Comparison of ENCODE assay signal across 1 cellular context in the genomic region with DNA sequence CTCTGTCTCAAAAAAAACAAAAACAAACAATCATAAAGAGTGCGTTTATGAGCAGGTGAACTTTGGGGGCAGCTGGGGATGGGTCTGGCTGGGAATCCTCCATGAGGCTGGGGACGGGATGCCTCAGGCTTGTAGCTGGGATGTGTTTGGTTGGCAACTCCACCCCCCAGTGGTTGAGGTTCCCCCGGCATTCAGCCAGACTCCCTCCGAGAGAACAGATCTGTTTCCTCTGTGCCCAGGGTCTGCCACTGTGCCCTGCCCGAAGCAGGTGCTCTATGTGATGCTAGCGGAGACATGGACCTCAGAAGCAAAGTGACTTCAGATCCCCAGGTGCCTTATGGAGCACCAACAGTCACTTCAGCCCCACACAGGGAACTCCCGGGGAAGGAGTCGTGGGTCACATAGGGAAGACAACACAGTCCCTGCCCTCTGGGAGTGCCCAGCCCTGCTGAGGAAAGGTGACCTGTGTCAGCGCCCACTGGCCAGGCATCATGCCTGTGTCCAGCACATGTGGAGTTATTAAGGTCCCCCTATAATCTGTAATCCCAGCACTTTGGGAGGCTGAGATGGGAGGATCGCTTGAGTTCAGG.
TF ChIP-seq lines count a peak whose summit lies in the region.

No MANE protein-coding gene starts in this region.

TF ChIP-seq in H1, 55 proteins besides CTCF, POLR2A, EP300 and RAD21:
- TF ChIP-seq YY1 (IDR thresholded peaks at IDR 0.05; ENCODE audit: low read depth, low read length) (no peak), TBP (IDR thresholded peaks at IDR 0.05; ENCODE audit: low read depth, low read length) (no peak), JUND (IDR thresholded peaks at IDR 0.05; ENCODE audit: low read length) (no peak), RNF2 (IDR thresholded peaks at IDR 0.05; ENCODE audit: borderline replicate concordance, low read depth, low read length, missing control alignments, poor library complexity, severe bottlenecking) (no peak), CEBPB (IDR thresholded peaks at IDR 0.05; ENCODE audit: low read depth, low read length) (no peak), PHF8 (conservative IDR thresholded peaks at IDR 0.05; ENCODE audit: low read depth, low read length) (no peak), SIX5 (IDR thresholded peaks at IDR 0.05; ENCODE audit: low read depth, low read length) (no peak), CHD1 (IDR thresholded peaks at IDR 0.05; ENCODE audit: low read depth, low read length) (no peak), CTBP2 (IDR thresholded peaks at IDR 0.05; ENCODE audit: borderline replicate concordance, insufficient read depth, insufficient read length, low read length) (no peak), ZNF274 (IDR thresholded peaks at IDR 0.05; ENCODE audit: borderline replicate concordance, extremely low read depth, low read length) (no peak), CHD2 (IDR thresholded peaks at IDR 0.05; ENCODE audit: low read length) (no peak)
- TF ChIP-seq, protein P1, sequence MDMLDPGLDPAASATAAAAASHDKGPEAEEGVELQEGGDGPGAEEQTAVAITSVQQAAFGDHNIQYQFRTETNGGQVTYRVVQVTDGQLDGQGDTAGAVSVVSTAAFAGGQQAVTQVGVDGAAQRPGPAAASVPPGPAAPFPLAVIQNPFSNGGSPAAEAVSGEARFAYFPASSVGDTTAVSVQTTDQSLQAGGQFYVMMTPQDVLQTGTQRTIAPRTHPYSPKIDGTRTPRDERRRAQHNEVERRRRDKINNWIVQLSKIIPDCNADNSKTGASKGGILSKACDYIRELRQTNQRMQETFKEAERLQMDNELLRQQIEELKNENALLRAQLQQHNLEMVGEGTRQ (IDR thresholded peaks at IDR 0.05; ENCODE audit: low read length) = no peak
